Comparison of ENCODE assay signal across 20 cellular contexts in genomic region chr11:32148824-32149223, GRCh38.
"Had no signal": no experiment of that assay in that cellular context is flagged by ENCODE, and none has a peak within 500 bp of the region (broad histone marks: within the 10 kb centered on the region; RNA-seq: fewer than 3 reads in every experiment).

No MANE protein-coding gene starts in this region.

- H3K36me3 ChIP-seq: esophagus muscularis mucosa, gastrocnemius medialis, left ventricle myocardium inferior, right atrium auricular region, suprapubic skin had no signal

- DNase-seq: activated CD4-positive, alpha-beta T cell treated with anti-CD3 and anti-CD28 coated beads, Interleukin-2, amount 50 U/mL, for 1 hour; activated CD8-positive, alpha-beta memory T cell treated with anti-CD3 and anti-CD28 coated beads for 24 hours; activated gamma-delta T cell treated with Interleukin-2 at 50 U/mL for 16 hours; amygdala; body of pancreas; caudate nucleus; gastrocnemius medialis; islet precursor cell; left ventricle myocardium inferior; stimulated activated CD4-positive, alpha-beta T cell treated with anti-CD3 and anti-CD28 coated beads, Interleukin-4, amount 100 ng/mL, for 4 hours; stimulated activated CD8-positive, alpha-beta memory T cell treated with anti-CD3 and anti-CD28 coated beads, Interleukin-4, amount 100 ng/mL, for 48 hours; stimulated activated naive CD8-positive, alpha-beta T cell treated with anti-CD3 and anti-CD28 coated beads, Interleukin-15, Interleukin-2, amounts not matched to agents 100 U/mL and 50 U/mL, for 24 hours had no signal

- H3K9me3 Mint-ChIP-seq: memory B cell had no signal

- ATAC-seq: body of pancreas; gastrocnemius medialis; natural killer cell treated with Interleukin-12 subunit alpha and Interleukin-12 subunit beta and Interleukin-15 and Interleukin-18, amount 100 ng/mL, for 72 hours; stimulated activated naive CD8-positive, alpha-beta T cell treated with anti-CD3 and anti-CD28 coated beads, Interleukin-15, Interleukin-2, amounts not matched to agents 100 U/mL and 50 U/mL, for 24 hours had no signal

- H3K27ac Mint-ChIP-seq: activated naive CD8-positive, alpha-beta T cell; memory B cell; natural killer cell treated with Interleukin-12 subunit alpha and Interleukin-12 subunit beta and Interleukin-15 and Interleukin-18, amount 100 ng/mL, for 72 hours had no signal

- H3K4me1 Mint-ChIP-seq: memory B cell had no signal

- H3K27me3 ChIP-seq: body of pancreas, esophagus muscularis mucosa, gastrocnemius medialis, right atrium auricular region had no signal

- H3K4me3 Mint-ChIP-seq: activated naive CD8-positive, alpha-beta T cell; memory B cell; natural killer cell treated with Interleukin-12 subunit alpha and Interleukin-12 subunit beta and Interleukin-15 and Interleukin-18, amount 100 ng/mL, for 72 hours had no signal

- H3K9me3 ChIP-seq: body of pancreas, esophagus muscularis mucosa, gastrocnemius medialis, left ventricle myocardium inferior, right atrium auricular region, suprapubic skin had no signal

- H3K4me3 ChIP-seq: body of pancreas, coronary artery, esophagus muscularis mucosa, gastrocnemius medialis, left ventricle myocardium inferior, right atrium auricular region, skin epidermis, suprapubic skin had no signal

- H3K36me3 Mint-ChIP-seq: activated naive CD8-positive, alpha-beta T cell; memory B cell; natural killer cell treated with Interleukin-12 subunit alpha and Interleukin-12 subunit beta and Interleukin-15 and Interleukin-18, amount 100 ng/mL, for 72 hours had no signal

- H3K27ac ChIP-seq: body of pancreas, coronary artery, esophagus muscularis mucosa, gastrocnemius medialis, left ventricle myocardium inferior, right atrium auricular region, skin epidermis, suprapubic skin had no signal
